ENCODE assay signal across 8 cellular contexts in the genomic region with DNA sequence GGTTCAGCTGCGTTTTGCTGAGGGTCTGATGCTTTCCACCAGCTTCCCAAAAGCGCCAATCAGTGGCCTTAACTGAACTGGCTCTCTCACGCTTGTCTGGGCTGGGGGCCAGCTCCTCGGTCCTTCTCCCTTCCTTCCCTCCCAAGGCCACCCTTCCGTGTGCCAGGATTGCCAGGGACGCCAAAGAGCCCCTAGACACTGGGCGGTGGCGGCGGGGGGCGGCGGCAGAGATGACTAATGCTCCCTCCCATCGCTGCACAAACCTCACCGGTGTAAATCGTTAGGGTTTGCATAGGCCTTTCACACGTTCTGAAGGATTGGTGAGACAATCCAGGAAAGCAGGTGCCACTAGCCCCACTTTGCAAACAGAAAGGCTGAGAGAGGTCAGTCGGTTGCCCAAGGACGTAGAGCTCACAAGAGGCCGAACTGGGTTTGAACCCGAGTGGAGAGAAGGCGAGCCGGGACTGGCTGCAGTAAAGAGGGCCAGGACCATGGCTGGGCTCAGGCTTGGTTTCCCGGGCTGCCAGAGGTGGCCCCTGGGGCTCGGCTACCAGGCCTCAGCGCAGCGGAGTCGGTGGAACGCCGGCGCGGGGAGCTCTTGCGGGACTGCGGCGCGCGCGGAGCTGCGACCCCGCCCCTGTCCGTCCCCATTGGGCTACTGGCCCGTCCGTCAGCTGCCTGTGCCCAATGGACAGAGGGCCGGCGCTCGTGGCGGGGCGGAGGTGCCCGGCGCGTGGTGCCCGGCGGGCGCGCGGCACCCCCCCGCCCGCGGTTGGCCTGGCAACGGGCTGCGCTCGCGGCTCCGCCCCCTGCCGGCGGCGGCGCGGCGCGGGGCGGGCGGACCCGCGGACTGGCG. TPM values are rescaled to one million over a fixed set of nuclear protein-coding genes. Genes with fewer than 3 reads are reported as not detected.
DNase-seq lines count a peak whose midpoint lies in the region; ATAC-seq and TF ChIP-seq lines count a peak whose summit lies in the region.

No MANE protein-coding gene starts in this region.

- ATAC-seq in GM18861 (IDR thresholded peaks at IDR 0.05; ENCODE audit: unreplicated experiment) (peak; percentile 74), HG03432 (IDR thresholded peaks at IDR 0.05; ENCODE audit: unreplicated experiment) (peak; percentile 85), lower lobe of right lung (peak; percentile 97 to 99)
- peak; percentile 98 for ATAC-seq in activated CD8-positive, alpha-beta T cell treated with anti-CD3 and anti-CD28 coated beads, Interleukin-2, amount 10 ng/mL, durations not matched to agents 7 days and 5 days

- H3K36me3 Mint-ChIP-seq in activated CD8-positive, alpha-beta T cell treated with anti-CD3 and anti-CD28 coated beads, Interleukin-2, amount 10 ng/mL, durations not matched to agents 7 days and 5 days (ENCODE audit: low read depth): no peaks in the 10 kb centered on the region

- H3K4me3 ChIP-seq in ectodermal cell (ENCODE audit: insufficient read depth, low read depth, low read length): peak overlapping the region; percentile 67
- peak overlapping the region; percentile 73 for H3K4me3 ChIP-seq in lower lobe of right lung

- DNase-seq in NCI-H748 treated with DMSO at 0.1 percent for 48 hours (lab: John Stamatoyannopoulos, UW): peak; percentile 61
- DNase-seq in activated CD8-positive, alpha-beta T cell treated with anti-CD3 and anti-CD28 coated beads, Interleukin-2, amount 10 ng/mL, durations not matched to agents 7 days and 5 days: peak; percentile 85
- DNase-seq in lower lobe of right lung: peak; percentile 92
- DNase-seq in stimulated activated CD4-positive, alpha-beta T cell treated with anti-CD3 and anti-CD28 coated beads, Interleukin-4, amount 100 ng/mL, for 4 hours: peak; percentile 82 to 89

- H3K36me3 ChIP-seq in ectodermal cell (ENCODE audit: control insufficient read depth, insufficient read depth, low read length) (no peaks in the 10 kb centered on the region), lower lobe of right lung (no peaks in the 10 kb centered on the region)

- peaks cover 41% of the 10 kb centered on the region for H3K27me3 Mint-ChIP-seq in activated CD8-positive, alpha-beta T cell treated with anti-CD3 and anti-CD28 coated beads, Interleukin-2, amount 10 ng/mL, durations not matched to agents 7 days and 5 days (ENCODE audit: low read depth)

- peaks cover 8% of the 10 kb centered on the region for H3K4me1 Mint-ChIP-seq in activated CD8-positive, alpha-beta T cell treated with anti-CD3 and anti-CD28 coated beads, Interleukin-2, amount 10 ng/mL, durations not matched to agents 7 days and 5 days (ENCODE audit: low read depth)

- H3K27ac ChIP-seq in 22Rv1: peak overlapping the region; percentile 46
- no peak overlapping the region for H3K27ac ChIP-seq in ectodermal cell (ENCODE audit: insufficient read depth, low read depth, low read length, poor library complexity, severe bottlenecking)
- H3K27ac ChIP-seq in lower lobe of right lung: no peak overlapping the region

- intact Hi-C loops in lower lobe of right lung (cut with DNase I): no loop called here

- WGBS in ectodermal cell, 2 experiments: 3 to 4% methylated on average over 74 of the region's 74 CpGs

- TF ChIP-seq CTCF in 22Rv1 (IDR thresholded peaks at IDR 0.05) (no peak), lower lobe of right lung (IDR thresholded peaks at IDR 0.05) (no peak)

- no peak overlapping the region for H3K27ac Mint-ChIP-seq in activated CD8-positive, alpha-beta T cell treated with anti-CD3 and anti-CD28 coated beads, Interleukin-2, amount 10 ng/mL, durations not matched to agents 7 days and 5 days

- CTCF ChIA-PET in activated CD8-positive, alpha-beta T cell treated with anti-CD3 and anti-CD28 coated beads, Interleukin-2, amount 10 ng/mL, durations not matched to agents 7 days and 5 days (lab: Charles Lee): interaction anchor here (1.2 kb wide), 1 partner anchor 28 kb away, joined by 3 read pairs; no protein-coding TSS in a partner anchor

- H3K4me3 Mint-ChIP-seq in activated CD8-positive, alpha-beta T cell treated with anti-CD3 and anti-CD28 coated beads, Interleukin-2, amount 10 ng/mL, durations not matched to agents 7 days and 5 days: peak overlapping the region; percentile 69

- H3K4me1 ChIP-seq in ectodermal cell (ENCODE audit: control insufficient read depth, insufficient read depth, low read length) (peaks cover 16% of the 10 kb centered on the region), lower lobe of right lung (peaks cover 16% of the 10 kb centered on the region)

- no peaks in the 10 kb centered on the region for H3K9me3 Mint-ChIP-seq in activated CD8-positive, alpha-beta T cell treated with anti-CD3 and anti-CD28 coated beads, Interleukin-2, amount 10 ng/mL, durations not matched to agents 7 days and 5 days (ENCODE audit: insufficient read depth)

- no peaks in the 10 kb centered on the region for H3K9me3 ChIP-seq in ectodermal cell (ENCODE audit: control insufficient read depth, low read length)
- no peaks in the 10 kb centered on the region for H3K9me3 ChIP-seq in lower lobe of right lung

- POLR2A ChIA-PET in activated CD8-positive, alpha-beta T cell treated with anti-CD3 and anti-CD28 coated beads, Interleukin-2, amount 10 ng/mL, durations not matched to agents 7 days and 5 days (lab: Charles Lee): no interaction called here

- H3K27me3 ChIP-seq in ectodermal cell (ENCODE audit: control insufficient read depth, insufficient read depth, low read length, poor library complexity, severe bottlenecking) (peaks cover 26% of the 10 kb centered on the region), lower lobe of right lung (ENCODE audit: low read depth) (peaks cover 19% of the 10 kb centered on the region)

RNA-seq across cellular contexts. Expression of a gene that starts 0.6 kb away (rescaled TPM):
- under 1 TPM; 0.21 to 0.26 TPM for total RNA-seq in activated CD8-positive, alpha-beta T cell treated with anti-CD3 and anti-CD28 coated beads, Interleukin-2, amount 10 ng/mL, durations not matched to agents 7 days and 5 days
- 31.6 TPM for polyA plus RNA-seq in ectodermal cell (2013, experiment 1 of 4)
- 31.1 TPM for polyA plus RNA-seq in ectodermal cell (2013, experiment 2 of 4)
- polyA plus RNA-seq in ectodermal cell (2013, experiment 3 of 4): 24.5 TPM
- polyA plus RNA-seq in ectodermal cell (2013, experiment 4 of 4): 24.6 TPM
- total RNA-seq in lower lobe of right lung: 2.4 TPM
